Comparison of ENCODE assay signal across 19 cellular contexts in genomic region chr7:12949060-12950045, GRCh38.
A peak's percentile ranks its signal among the peaks of the same experiment; 100 is the strongest.
DNase-seq lines count a peak whose midpoint lies in the region; ATAC-seq and TF ChIP-seq lines count a peak whose summit lies in the region.
"Had no signal": no experiment of that assay in that cellular context is flagged by ENCODE, and none has a peak within 500 bp of the region (broad histone marks: within the 10 kb centered on the region; RNA-seq: fewer than 3 reads in every experiment).

No MANE protein-coding gene starts in this region.

- peak overlapping the region; percentile 98 for H3K27ac Mint-ChIP-seq in neural crest cell (ENCODE audit: unreplicated experiment)
- H3K27ac Mint-ChIP-seq: activated T-helper 17 cell treated with anti-CD3 and anti-CD28 coated beads, Interleukin-2, amount 50 U/mL, for 72 hours; stimulated activated naive CD8-positive, alpha-beta T cell treated with anti-CD3 and anti-CD28 coated beads, Interleukin-15, Interleukin-2, amounts not matched to agents 100 ng/mL and 50 ng/mL, for 24 hours had no signal

- peak overlapping the region; percentile 3 for H3K27ac ChIP-seq in epithelial cell of prostate
- H3K27ac ChIP-seq: pancreas, uterus, WERI-Rb-1 had no signal

- ATAC-seq in HG03439 (IDR thresholded peaks at IDR 0.05; ENCODE audit: unreplicated experiment), result no peak
- ATAC-seq in GM21619 (IDR thresholded peaks at IDR 0.05; ENCODE audit: unreplicated experiment), result no peak
- ATAC-seq: activated T-helper 17 cell treated with anti-CD3 and anti-CD28 coated beads, Interleukin-2, amount 50 U/mL, for 72 hours; Panc1 had no signal

- peak overlapping the region; percentile 28 for H3K4me3 Mint-ChIP-seq in neural crest cell
- H3K4me3 Mint-ChIP-seq: activated T-helper 17 cell treated with anti-CD3 and anti-CD28 coated beads, Interleukin-2, amount 50 U/mL, for 72 hours; stimulated activated naive CD8-positive, alpha-beta T cell treated with anti-CD3 and anti-CD28 coated beads, Interleukin-15, Interleukin-2, amounts not matched to agents 100 ng/mL and 50 ng/mL, for 24 hours had no signal

- no peaks in the 10 kb centered on the region for H3K27me3 Mint-ChIP-seq in neural crest cell (ENCODE audit: low read depth)
- H3K27me3 Mint-ChIP-seq: activated T-helper 17 cell treated with anti-CD3 and anti-CD28 coated beads, Interleukin-2, amount 50 U/mL, for 72 hours; stimulated activated naive CD8-positive, alpha-beta T cell treated with anti-CD3 and anti-CD28 coated beads, Interleukin-15, Interleukin-2, amounts not matched to agents 100 ng/mL and 50 ng/mL, for 24 hours had no signal

- no peaks in the 10 kb centered on the region for H3K9me3 Mint-ChIP-seq in neural crest cell
- H3K9me3 Mint-ChIP-seq: activated T-helper 17 cell treated with anti-CD3 and anti-CD28 coated beads, Interleukin-2, amount 50 U/mL, for 72 hours; stimulated activated naive CD8-positive, alpha-beta T cell treated with anti-CD3 and anti-CD28 coated beads, Interleukin-15, Interleukin-2, amounts not matched to agents 100 ng/mL and 50 ng/mL, for 24 hours had no signal

- no peaks in the 10 kb centered on the region for H3K36me3 Mint-ChIP-seq in neural crest cell (ENCODE audit: low read depth)

- peaks cover 15% of the 10 kb centered on the region for H3K4me1 Mint-ChIP-seq in neural crest cell
- H3K4me1 Mint-ChIP-seq: activated T-helper 17 cell treated with anti-CD3 and anti-CD28 coated beads, Interleukin-2, amount 50 U/mL, for 72 hours had no signal

- peak; percentile 71 for DNase-seq in COLO829 (ENCODE audit: low spot score)
- peak; percentile 78 for DNase-seq in NCI-H460 (ENCODE audit: extremely low read depth, low read depth)
- no peak for DNase-seq in epithelial cell of prostate (ENCODE audit: low read depth, low spot score)
- no peak for DNase-seq in neural crest cell (ENCODE audit: low read depth, low spot score)
- DNase-seq in SW 1271 (lab: John Stamatoyannopoulos, UW), result no peak
- no peak for DNase-seq in NCI-H2081 treated with DMSO at 0.1 percent for 48 hours (lab: John Stamatoyannopoulos, UW)
- DNase-seq: head of caudate nucleus; kidney; NCI-H187; NCI-H526 treated with DMSO at 0.1 percent for 48 hours; pancreas; stimulated activated CD4-positive, alpha-beta T cell treated with anti-CD3 and anti-CD28 coated beads, Interleukin-12 subunit alpha, Interleukin-12 subunit beta, amount 100 ng/mL, for 4 hours; uterus; WERI-Rb-1 had no signal

- no peak for TF ChIP-seq CTCF in neural crest cell (conservative IDR thresholded peaks at IDR 0.05)

Comparison
In these comparisons a context has a peak if more than half of its experiments do, and no peak if none do; other contexts are left out.
1. DNase-seq: peak in COLO829 (single experiment) and NCI-H460 (single experiment); none in epithelial cell of prostate (single experiment), neural crest cell (single experiment), SW 1271 (0 of 2) and NCI-H2081 treated with DMSO at 0.1 percent for 48 hours (single experiment).